In the genomic region with DNA sequence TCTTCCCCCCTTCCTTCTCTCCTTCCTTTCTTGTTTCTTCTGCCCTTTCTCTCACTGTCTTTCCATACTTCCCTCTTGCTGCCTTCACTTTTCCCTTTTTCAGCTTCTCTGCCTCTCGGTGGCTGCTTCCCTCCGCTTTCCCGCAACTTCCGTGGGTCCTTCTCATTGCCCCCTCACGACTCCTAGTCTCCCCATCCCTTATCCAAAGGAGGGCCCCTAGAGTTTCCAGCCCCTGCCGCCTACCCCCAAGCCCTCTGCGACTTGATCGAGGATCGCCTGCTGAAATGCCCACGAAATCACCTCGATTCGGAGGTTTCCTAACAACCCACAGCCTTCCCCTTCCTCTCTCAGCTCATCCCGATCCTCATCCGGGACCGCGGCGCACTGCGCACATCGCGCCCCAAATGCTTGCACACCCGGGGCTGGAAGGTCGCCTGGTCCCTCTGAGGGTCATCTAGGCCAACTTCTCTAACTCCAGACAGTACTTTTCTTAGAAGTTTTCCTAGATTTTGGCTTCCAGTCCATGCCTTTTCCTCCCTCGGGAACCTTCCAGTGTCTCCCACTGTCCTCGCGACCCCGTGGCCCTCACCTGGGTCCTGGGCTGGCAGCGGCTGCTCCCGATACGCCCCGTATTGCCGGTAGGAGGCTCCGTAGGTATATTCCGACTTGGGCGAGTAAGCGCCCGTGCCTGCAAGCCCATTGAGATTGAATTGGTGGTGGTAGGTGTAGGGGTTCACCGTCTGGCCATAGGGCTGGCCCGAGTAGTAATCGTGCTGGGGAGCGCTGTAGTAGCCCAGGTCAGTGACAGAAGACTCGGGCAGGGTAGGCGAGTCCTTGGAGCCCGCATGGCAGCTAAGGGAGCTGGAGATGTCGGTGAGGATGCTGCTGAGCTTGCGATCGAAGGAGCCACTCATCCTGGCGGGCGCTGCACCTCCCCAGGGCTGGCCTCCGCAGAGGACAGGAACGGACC, we compare ENCODE assay signal across 1 cellular context.
TF ChIP-seq lines count a peak whose summit lies in the region.

No MANE protein-coding gene starts in this region.

TF ChIP-seq in HepG2, 621 proteins besides CTCF, POLR2A, EP300 and RAD21:
- TF ChIP-seq, protein P1, sequence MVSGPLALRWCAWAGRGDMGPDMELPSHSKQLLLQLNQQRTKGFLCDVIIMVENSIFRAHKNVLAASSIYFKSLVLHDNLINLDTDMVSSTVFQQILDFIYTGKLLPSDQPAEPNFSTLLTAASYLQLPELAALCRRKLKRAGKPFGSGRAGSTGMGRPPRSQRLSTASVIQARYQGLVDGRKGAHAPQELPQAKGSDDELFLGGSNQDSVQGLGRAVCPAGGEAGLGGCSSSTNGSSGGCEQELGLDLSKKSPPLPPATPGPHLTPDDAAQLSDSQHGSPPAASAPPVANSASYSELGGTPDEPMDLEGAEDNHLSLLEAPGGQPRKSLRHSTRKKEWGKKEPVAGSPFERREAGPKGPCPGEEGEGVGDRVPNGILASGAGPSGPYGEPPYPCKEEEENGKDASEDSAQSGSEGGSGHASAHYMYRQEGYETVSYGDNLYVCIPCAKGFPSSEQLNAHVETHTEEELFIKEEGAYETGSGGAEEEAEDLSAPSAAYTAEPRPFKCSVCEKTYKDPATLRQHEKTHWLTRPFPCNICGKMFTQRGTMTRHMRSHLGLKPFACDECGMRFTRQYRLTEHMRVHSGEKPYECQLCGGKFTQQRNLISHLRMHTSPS (CRISPR knock-in tag; IDR thresholded peaks at IDR 0.05; ENCODE audit: low read depth) = 0 out of 2 replicates have a peak, but pooled peaks have one; percentile 21
- TF ChIP-seq, protein P2, sequence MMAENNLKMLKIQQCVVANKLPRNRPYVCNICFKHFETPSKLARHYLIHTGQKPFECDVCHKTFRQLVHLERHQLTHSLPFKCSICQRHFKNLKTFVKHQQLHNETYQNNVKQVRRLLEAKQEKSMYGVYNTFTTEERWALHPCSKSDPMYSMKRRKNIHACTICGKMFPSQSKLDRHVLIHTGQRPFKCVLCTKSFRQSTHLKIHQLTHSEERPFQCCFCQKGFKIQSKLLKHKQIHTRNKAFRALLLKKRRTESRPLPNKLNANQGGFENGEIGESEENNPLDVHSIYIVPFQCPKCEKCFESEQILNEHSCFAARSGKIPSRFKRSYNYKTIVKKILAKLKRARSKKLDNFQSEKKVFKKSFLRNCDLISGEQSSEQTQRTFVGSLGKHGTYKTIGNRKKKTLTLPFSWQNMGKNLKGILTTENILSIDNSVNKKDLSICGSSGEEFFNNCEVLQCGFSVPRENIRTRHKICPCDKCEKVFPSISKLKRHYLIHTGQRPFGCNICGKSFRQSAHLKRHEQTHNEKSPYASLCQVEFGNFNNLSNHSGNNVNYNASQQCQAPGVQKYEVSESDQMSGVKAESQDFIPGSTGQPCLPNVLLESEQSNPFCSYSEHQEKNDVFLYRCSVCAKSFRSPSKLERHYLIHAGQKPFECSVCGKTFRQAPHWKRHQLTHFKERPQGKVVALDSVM (CRISPR knock-in tag; IDR thresholded peaks at IDR 0.05) = no peak
- TF ChIP-seq, protein P3, sequence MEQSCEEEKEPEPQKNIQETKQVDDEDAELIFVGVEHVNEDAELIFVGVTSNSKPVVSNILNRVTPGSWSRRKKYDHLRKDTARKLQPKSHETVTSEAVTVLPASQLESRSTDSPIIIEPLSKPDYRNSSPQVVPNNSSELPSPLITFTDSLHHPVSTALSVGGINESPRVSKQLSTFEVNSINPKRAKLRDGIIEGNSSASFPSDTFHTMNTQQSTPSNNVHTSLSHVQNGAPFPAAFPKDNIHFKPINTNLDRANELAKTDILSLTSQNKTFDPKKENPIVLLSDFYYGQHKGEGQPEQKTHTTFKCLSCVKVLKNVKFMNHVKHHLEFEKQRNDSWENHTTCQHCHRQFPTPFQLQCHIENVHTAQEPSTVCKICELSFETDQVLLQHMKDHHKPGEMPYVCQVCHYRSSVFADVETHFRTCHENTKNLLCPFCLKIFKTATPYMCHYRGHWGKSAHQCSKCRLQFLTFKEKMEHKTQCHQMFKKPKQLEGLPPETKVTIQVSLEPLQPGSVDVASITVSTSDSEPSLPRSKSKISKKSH (CRISPR knock-in tag; IDR thresholded peaks at IDR 0.05; ENCODE audit: borderline replicate concordance) = peak; percentile 21; the same call in 1 of the 2 replicates
- TF ChIP-seq, protein P4, sequence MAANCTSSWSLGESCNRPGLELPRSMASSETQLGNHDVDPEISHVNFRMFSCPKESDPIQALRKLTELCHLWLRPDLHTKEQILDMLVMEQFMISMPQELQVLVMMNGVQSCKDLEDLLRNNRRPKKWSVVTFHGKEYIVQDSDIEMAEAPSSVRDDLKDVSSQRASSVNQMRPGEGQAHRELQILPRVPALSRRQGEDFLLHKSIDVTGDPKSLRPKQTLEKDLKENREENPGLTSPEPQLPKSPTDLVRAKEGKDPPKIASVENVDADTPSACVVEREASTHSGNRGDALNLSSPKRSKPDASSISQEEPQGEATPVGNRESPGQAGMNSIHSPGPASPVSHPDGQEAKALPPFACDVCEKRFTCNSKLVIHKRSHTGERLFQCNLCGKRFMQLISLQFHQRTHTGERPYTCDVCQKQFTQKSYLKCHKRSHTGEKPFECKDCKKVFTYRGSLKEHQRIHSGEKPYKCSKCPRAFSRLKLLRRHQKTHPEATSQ (CRISPR knock-in tag; IDR thresholded peaks at IDR 0.05; ENCODE audit: borderline replicate concordance) = no peak
- no peak for TF ChIP-seq NFE2 (CRISPR knock-in tag; IDR thresholded peaks at IDR 0.05)
- TF ChIP-seq, protein P5, sequence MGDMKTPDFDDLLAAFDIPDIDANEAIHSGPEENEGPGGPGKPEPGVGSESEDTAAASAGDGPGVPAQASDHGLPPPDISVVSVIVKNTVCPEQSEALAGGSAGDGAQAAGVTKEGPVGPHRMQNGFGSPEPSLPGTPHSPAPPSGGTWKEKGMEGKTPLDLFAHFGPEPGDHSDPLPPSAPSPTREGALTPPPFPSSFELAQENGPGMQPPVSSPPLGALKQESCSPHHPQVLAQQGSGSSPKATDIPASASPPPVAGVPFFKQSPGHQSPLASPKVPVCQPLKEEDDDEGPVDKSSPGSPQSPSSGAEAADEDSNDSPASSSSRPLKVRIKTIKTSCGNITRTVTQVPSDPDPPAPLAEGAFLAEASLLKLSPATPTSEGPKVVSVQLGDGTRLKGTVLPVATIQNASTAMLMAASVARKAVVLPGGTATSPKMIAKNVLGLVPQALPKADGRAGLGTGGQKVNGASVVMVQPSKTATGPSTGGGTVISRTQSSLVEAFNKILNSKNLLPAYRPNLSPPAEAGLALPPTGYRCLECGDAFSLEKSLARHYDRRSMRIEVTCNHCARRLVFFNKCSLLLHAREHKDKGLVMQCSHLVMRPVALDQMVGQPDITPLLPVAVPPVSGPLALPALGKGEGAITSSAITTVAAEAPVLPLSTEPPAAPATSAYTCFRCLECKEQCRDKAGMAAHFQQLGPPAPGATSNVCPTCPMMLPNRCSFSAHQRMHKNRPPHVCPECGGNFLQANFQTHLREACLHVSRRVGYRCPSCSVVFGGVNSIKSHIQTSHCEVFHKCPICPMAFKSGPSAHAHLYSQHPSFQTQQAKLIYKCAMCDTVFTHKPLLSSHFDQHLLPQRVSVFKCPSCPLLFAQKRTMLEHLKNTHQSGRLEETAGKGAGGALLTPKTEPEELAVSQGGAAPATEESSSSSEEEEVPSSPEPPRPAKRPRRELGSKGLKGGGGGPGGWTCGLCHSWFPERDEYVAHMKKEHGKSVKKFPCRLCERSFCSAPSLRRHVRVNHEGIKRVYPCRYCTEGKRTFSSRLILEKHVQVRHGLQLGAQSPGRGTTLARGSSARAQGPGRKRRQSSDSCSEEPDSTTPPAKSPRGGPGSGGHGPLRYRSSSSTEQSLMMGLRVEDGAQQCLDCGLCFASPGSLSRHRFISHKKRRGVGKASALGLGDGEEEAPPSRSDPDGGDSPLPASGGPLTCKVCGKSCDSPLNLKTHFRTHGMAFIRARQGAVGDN (CRISPR knock-in tag; IDR thresholded peaks at IDR 0.05) = 0 out of 2 replicates have a peak, but pooled peaks have one; percentile 43
- TF ChIP-seq HNRNPLL (IDR thresholded peaks at IDR 0.05; ENCODE audit: low read depth, low read length, poor library complexity, severe bottlenecking) = peak; percentile 25
- 0 out of 2 replicates have a peak, but pooled peaks have one; percentile 29 for TF ChIP-seq ZNF253 (CRISPR knock-in tag; IDR thresholded peaks at IDR 0.05; ENCODE audit: borderline replicate concordance)
- TF ChIP-seq EZH2 (conservative IDR thresholded peaks at IDR 0.05; ENCODE audit: low read depth, low read length) = peak; percentile 96
- TF ChIP-seq ZNF615 (CRISPR knock-in tag; IDR thresholded peaks at IDR 0.05; ENCODE audit: borderline replicate concordance) = no peak
- TF ChIP-seq, protein P6, sequence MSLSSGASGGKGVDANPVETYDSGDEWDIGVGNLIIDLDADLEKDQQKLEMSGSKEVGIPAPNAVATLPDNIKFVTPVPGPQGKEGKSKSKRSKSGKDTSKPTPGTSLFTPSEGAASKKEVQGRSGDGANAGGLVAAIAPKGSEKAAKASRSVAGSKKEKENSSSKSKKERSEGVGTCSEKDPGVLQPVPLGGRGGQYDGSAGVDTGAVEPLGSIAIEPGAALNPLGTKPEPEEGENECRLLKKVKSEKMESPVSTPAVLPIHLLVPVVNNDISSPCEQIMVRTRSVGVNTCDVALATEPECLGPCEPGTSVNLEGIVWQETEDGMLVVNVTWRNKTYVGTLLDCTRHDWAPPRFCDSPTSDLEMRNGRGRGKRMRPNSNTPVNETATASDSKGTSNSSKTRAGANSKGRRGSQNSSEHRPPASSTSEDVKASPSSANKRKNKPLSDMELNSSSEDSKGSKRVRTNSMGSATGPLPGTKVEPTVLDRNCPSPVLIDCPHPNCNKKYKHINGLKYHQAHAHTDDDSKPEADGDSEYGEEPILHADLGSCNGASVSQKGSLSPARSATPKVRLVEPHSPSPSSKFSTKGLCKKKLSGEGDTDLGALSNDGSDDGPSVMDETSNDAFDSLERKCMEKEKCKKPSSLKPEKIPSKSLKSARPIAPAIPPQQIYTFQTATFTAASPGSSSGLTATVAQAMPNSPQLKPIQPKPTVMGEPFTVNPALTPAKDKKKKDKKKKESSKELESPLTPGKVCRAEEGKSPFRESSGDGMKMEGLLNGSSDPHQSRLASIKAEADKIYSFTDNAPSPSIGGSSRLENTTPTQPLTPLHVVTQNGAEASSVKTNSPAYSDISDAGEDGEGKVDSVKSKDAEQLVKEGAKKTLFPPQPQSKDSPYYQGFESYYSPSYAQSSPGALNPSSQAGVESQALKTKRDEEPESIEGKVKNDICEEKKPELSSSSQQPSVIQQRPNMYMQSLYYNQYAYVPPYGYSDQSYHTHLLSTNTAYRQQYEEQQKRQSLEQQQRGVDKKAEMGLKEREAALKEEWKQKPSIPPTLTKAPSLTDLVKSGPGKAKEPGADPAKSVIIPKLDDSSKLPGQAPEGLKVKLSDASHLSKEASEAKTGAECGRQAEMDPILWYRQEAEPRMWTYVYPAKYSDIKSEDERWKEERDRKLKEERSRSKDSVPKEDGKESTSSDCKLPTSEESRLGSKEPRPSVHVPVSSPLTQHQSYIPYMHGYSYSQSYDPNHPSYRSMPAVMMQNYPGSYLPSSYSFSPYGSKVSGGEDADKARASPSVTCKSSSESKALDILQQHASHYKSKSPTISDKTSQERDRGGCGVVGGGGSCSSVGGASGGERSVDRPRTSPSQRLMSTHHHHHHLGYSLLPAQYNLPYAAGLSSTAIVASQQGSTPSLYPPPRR (CRISPR knock-in tag; IDR thresholded peaks at IDR 0.05; ENCODE audit: borderline replicate concordance) = no peak
- no peak for TF ChIP-seq ZNF660 (CRISPR knock-in tag; IDR thresholded peaks at IDR 0.05; ENCODE audit: borderline replicate concordance, low read depth)
- TF ChIP-seq HNRNPUL1 (IDR thresholded peaks at IDR 0.05; ENCODE audit: low read depth, low read length) = no peak
- 0 out of 2 replicates have a peak, but pooled peaks have one; percentile 20 for TF ChIP-seq ZBTB38 (CRISPR knock-in tag; IDR thresholded peaks at IDR 0.05)
